Comparison of ENCODE assay signal across 1 cellular context in genomic region chr6:87589693-87590416, GRCh38.
A peak's percentile ranks its signal among the peaks of the same experiment; 100 is the strongest.
TF ChIP-seq lines count a peak whose summit lies in the region.

Gene ORC3 (plus strand): TSS chr6:87590135. CDS start chr6:87590169, 34 bp downstream.
Gene RARS2 (minus strand): TSS chr6:87589987. CDS start chr6:87589957, 30 bp downstream.

TF ChIP-seq in HepG2, 621 proteins besides CTCF, POLR2A, EP300 and RAD21 (continued from another document and continues in another):
- TF ChIP-seq ZNF749 (CRISPR knock-in tag; IDR thresholded peaks at IDR 0.05; ENCODE audit: borderline replicate concordance) (no peak; the same call in 1 of the 2 replicates), ZNF101 (CRISPR knock-in tag; IDR thresholded peaks at IDR 0.05; ENCODE audit: borderline replicate concordance, low read depth) (0 out of 2 replicates have a peak, but pooled peaks have one; percentile 19), ZNF547 (CRISPR knock-in tag; IDR thresholded peaks at IDR 0.05) (peak; percentile 87), ZNF383 (CRISPR knock-in tag; IDR thresholded peaks at IDR 0.05; ENCODE audit: borderline replicate concordance) (no peak), MEF2D (CRISPR knock-in tag; IDR thresholded peaks at IDR 0.05) (peak; percentile 75), ZSCAN21 (CRISPR knock-in tag; IDR thresholded peaks at IDR 0.05; ENCODE audit: borderline replicate concordance) (peak; percentile 64; the same call in 1 of the 2 replicates), SIN3A (IDR thresholded peaks at IDR 0.05; ENCODE audit: borderline replicate concordance, low read depth, low read length) (peak; percentile 91; the same call in 1 of the 2 replicates), CCDC6 (CRISPR knock-in tag; IDR thresholded peaks at IDR 0.05) (no peak), ZNF263 (CRISPR knock-in tag; IDR thresholded peaks at IDR 0.05) (peak; percentile 63; the same call in 1 of the 2 replicates), PRDM4 (CRISPR knock-in tag; IDR thresholded peaks at IDR 0.05; ENCODE audit: borderline replicate concordance) (no peak), ZBTB8A (CRISPR knock-in tag; IDR thresholded peaks at IDR 0.05; ENCODE audit: borderline replicate concordance, low read depth) (no peak), ZNF558 (CRISPR knock-in tag; IDR thresholded peaks at IDR 0.05; ENCODE audit: borderline replicate concordance) (no peak; the same call in 1 of the 2 replicates), ZNF770 (CRISPR knock-in tag; IDR thresholded peaks at IDR 0.05) (peak; percentile 44; the same call in 1 of the 2 replicates), ZNF317 (CRISPR knock-in tag; IDR thresholded peaks at IDR 0.05) (no peak), ZNF17 (CRISPR knock-in tag; IDR thresholded peaks at IDR 0.05) (no peak), MEIS1 (CRISPR knock-in tag; IDR thresholded peaks at IDR 0.05; ENCODE audit: borderline replicate concordance) (no peak), ZNF589 (CRISPR knock-in tag; conservative IDR thresholded peaks at IDR 0.05) (no peak), IKZF5 (CRISPR knock-in tag; IDR thresholded peaks at IDR 0.05) (peak; percentile 59; the same call in 1 of the 2 replicates), ZBTB21 (CRISPR knock-in tag; IDR thresholded peaks at IDR 0.05) (no peak), ZNF709 (CRISPR knock-in tag; IDR thresholded peaks at IDR 0.05) (peak; percentile 44; the same call in 1 of the 2 replicates), ZNF737 (CRISPR knock-in tag; IDR thresholded peaks at IDR 0.05; ENCODE audit: borderline replicate concordance) (no peak), TOPORS (CRISPR knock-in tag; IDR thresholded peaks at IDR 0.05) (no peak), DR1 (CRISPR knock-in tag; IDR thresholded peaks at IDR 0.05) (peak; percentile 88; the same call in 1 of the 2 replicates), ZNF224 (CRISPR knock-in tag; IDR thresholded peaks at IDR 0.05) (peak; percentile 55; the same call in 1 of the 2 replicates), ZSCAN12 (CRISPR knock-in tag; IDR thresholded peaks at IDR 0.05) (0 out of 2 replicates have a peak, but pooled peaks have one; percentile 69), FOXM1 (CRISPR knock-in tag; IDR thresholded peaks at IDR 0.05) (no peak), PCBP1 (IDR thresholded peaks at IDR 0.05; ENCODE audit: borderline replicate concordance, low read depth, low read length) (0 out of 2 replicates have a peak, but pooled peaks have one; percentile 42)
- TF ChIP-seq, protein P1, sequence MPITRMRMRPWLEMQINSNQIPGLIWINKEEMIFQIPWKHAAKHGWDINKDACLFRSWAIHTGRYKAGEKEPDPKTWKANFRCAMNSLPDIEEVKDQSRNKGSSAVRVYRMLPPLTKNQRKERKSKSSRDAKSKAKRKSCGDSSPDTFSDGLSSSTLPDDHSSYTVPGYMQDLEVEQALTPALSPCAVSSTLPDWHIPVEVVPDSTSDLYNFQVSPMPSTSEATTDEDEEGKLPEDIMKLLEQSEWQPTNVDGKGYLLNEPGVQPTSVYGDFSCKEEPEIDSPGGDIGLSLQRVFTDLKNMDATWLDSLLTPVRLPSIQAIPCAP (CRISPR knock-in tag; IDR thresholded peaks at IDR 0.05; ENCODE audit: low read depth) = no peak
- TF ChIP-seq, protein P2, sequence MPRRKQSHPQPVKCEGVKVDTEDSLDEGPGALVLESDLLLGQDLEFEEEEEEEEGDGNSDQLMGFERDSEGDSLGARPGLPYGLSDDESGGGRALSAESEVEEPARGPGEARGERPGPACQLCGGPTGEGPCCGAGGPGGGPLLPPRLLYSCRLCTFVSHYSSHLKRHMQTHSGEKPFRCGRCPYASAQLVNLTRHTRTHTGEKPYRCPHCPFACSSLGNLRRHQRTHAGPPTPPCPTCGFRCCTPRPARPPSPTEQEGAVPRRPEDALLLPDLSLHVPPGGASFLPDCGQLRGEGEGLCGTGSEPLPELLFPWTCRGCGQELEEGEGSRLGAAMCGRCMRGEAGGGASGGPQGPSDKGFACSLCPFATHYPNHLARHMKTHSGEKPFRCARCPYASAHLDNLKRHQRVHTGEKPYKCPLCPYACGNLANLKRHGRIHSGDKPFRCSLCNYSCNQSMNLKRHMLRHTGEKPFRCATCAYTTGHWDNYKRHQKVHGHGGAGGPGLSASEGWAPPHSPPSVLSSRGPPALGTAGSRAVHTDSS (CRISPR knock-in tag; conservative IDR thresholded peaks at IDR 0.05) = no peak
- TF ChIP-seq, protein P3, sequence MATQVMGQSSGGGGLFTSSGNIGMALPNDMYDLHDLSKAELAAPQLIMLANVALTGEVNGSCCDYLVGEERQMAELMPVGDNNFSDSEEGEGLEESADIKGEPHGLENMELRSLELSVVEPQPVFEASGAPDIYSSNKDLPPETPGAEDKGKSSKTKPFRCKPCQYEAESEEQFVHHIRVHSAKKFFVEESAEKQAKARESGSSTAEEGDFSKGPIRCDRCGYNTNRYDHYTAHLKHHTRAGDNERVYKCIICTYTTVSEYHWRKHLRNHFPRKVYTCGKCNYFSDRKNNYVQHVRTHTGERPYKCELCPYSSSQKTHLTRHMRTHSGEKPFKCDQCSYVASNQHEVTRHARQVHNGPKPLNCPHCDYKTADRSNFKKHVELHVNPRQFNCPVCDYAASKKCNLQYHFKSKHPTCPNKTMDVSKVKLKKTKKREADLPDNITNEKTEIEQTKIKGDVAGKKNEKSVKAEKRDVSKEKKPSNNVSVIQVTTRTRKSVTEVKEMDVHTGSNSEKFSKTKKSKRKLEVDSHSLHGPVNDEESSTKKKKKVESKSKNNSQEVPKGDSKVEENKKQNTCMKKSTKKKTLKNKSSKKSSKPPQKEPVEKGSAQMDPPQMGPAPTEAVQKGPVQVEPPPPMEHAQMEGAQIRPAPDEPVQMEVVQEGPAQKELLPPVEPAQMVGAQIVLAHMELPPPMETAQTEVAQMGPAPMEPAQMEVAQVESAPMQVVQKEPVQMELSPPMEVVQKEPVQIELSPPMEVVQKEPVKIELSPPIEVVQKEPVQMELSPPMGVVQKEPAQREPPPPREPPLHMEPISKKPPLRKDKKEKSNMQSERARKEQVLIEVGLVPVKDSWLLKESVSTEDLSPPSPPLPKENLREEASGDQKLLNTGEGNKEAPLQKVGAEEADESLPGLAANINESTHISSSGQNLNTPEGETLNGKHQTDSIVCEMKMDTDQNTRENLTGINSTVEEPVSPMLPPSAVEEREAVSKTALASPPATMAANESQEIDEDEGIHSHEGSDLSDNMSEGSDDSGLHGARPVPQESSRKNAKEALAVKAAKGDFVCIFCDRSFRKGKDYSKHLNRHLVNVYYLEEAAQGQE (IDR thresholded peaks at IDR 0.05; ENCODE audit: borderline replicate concordance in 1 of 2, low read depth in 1 of 2, low read length in 2 of 2) = 0 out of 4 replicates have a peak, but pooled peaks of 1 of the 2 experiments have one; percentile 5
- TF ChIP-seq, protein P4, sequence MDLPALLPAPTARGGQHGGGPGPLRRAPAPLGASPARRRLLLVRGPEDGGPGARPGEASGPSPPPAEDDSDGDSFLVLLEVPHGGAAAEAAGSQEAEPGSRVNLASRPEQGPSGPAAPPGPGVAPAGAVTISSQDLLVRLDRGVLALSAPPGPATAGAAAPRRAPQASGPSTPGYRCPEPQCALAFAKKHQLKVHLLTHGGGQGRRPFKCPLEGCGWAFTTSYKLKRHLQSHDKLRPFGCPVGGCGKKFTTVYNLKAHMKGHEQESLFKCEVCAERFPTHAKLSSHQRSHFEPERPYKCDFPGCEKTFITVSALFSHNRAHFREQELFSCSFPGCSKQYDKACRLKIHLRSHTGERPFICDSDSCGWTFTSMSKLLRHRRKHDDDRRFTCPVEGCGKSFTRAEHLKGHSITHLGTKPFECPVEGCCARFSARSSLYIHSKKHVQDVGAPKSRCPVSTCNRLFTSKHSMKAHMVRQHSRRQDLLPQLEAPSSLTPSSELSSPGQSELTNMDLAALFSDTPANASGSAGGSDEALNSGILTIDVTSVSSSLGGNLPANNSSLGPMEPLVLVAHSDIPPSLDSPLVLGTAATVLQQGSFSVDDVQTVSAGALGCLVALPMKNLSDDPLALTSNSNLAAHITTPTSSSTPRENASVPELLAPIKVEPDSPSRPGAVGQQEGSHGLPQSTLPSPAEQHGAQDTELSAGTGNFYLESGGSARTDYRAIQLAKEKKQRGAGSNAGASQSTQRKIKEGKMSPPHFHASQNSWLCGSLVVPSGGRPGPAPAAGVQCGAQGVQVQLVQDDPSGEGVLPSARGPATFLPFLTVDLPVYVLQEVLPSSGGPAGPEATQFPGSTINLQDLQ (CRISPR knock-in tag; IDR thresholded peaks at IDR 0.05) = no peak
- TF ChIP-seq, protein P5, sequence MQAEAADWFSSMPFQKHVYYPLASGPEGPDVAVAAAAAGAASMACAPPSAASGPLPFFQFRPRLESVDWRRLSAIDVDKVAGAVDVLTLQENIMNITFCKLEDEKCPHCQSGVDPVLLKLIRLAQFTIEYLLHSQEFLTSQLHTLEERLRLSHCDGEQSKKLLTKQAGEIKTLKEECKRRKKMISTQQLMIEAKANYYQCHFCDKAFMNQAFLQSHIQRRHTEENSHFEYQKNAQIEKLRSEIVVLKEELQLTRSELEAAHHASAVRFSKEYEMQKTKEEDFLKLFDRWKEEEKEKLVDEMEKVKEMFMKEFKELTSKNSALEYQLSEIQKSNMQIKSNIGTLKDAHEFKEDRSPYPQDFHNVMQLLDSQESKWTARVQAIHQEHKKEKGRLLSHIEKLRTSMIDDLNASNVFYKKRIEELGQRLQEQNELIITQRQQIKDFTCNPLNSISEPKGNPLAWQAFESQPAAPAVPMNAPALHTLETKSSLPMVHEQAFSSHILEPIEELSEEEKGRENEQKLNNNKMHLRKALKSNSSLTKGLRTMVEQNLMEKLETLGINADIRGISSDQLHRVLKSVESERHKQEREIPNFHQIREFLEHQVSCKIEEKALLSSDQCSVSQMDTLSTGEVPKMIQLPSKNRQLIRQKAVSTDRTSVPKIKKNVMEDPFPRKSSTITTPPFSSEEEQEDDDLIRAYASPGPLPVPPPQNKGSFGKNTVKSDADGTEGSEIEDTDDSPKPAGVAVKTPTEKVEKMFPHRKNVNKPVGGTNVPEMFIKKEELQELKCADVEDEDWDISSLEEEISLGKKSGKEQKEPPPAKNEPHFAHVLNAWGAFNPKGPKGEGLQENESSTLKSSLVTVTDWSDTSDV (CRISPR knock-in tag; IDR thresholded peaks at IDR 0.05) = peak; percentile 51; the same call in 1 of the 2 replicates
- TF ChIP-seq, protein P6, sequence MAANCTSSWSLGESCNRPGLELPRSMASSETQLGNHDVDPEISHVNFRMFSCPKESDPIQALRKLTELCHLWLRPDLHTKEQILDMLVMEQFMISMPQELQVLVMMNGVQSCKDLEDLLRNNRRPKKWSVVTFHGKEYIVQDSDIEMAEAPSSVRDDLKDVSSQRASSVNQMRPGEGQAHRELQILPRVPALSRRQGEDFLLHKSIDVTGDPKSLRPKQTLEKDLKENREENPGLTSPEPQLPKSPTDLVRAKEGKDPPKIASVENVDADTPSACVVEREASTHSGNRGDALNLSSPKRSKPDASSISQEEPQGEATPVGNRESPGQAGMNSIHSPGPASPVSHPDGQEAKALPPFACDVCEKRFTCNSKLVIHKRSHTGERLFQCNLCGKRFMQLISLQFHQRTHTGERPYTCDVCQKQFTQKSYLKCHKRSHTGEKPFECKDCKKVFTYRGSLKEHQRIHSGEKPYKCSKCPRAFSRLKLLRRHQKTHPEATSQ (CRISPR knock-in tag; IDR thresholded peaks at IDR 0.05; ENCODE audit: borderline replicate concordance) = no peak
- TF ChIP-seq, protein P7, sequence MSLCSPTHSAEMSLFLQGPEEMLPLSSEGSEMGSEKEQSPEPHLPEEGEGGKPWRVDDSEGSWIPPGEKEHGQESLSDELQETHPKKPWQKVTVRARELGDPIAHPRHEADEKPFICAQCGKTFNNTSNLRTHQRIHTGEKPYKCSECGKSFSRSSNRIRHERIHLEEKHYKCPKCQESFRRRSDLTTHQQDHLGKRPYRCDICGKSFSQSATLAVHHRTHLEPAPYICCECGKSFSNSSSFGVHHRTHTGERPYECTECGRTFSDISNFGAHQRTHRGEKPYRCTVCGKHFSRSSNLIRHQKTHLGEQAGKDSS (CRISPR knock-in tag; IDR thresholded peaks at IDR 0.05; ENCODE audit: borderline replicate concordance, low read depth) = peak; percentile 46; the same call in 1 of the 2 replicates
